In the genomic region with DNA sequence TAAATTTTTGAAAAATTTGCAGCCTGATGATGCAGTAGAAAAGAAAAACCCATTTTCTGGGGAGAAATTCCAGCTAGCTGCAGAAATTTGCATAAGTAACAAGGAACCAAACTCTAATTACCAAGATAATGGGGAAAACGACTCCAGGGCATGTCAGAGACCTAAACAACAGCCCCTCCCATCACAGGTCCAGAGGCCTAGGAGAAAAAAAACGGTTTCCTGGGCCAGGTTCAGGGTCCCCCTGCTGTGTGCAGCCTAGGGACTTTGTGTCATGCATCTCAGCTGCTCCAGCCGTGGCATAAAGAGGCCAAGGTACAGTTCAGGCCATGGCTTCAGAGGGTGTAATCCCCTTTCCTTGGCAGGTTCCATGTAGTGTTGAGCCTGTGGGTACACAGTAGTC, we compare ENCODE assay signal across 27 cellular contexts.
"Had no signal": no experiment of that assay in that cellular context is flagged by ENCODE, and none has a peak within 500 bp of the region (broad histone marks: within the 10 kb centered on the region; RNA-seq: fewer than 3 reads in every experiment).

No MANE protein-coding gene starts in this region.

- H3K4me1 ChIP-seq: adrenal gland, Peyer's patch, SJSA1 had no signal

- H3K9me3 ChIP-seq: adrenal gland, MG63, Peyer's patch, SJSA1 had no signal

- H3K27me3 Mint-ChIP-seq: activated naive CD8-positive, alpha-beta T cell treated with anti-CD3 and anti-CD28 coated beads, Interleukin-2, amount 10 ng/mL, durations not matched to agents 7 days and 5 days; central memory CD8-positive, alpha-beta T cell had no signal

- DNase-seq: activated CD4-positive, alpha-beta T cell treated with anti-CD3 and anti-CD28 coated beads for 48 hours; activated CD4-positive, alpha-beta T cell treated with anti-CD3 and anti-CD28 coated beads, Interleukin-2, amount 50 U/mL, for 4 hours; activated CD4-positive, CD25-positive, alpha-beta regulatory T cell treated with anti-CD3 and anti-CD28 coated beads, Interleukin-2, amount 50 U/mL, for 72 hours; activated CD8-positive, alpha-beta memory T cell treated with anti-CD3 and anti-CD28 coated beads, Interleukin-2, amount 50 U/mL, for 48 hours; activated CD8-positive, alpha-beta T cell treated with anti-CD3 and anti-CD28 coated beads, Interleukin-2, amount 10 ng/mL, durations not matched to agents 7 days and 5 days; activated naive CD4-positive, alpha-beta T cell treated with anti-CD3 and anti-CD28 coated beads, Interleukin-2, amount 50 U/mL, for 16 hours; activated naive CD8-positive, alpha-beta T cell treated with anti-CD3 and anti-CD28 coated beads, Interleukin-2, amount 10 ng/mL, durations not matched to agents 7 days and 5 days; activated T-cell treated with anti-CD3 and anti-CD28 coated beads, Interleukin-2, amount 50 U/mL, for 1 hour; adrenal gland; anterior cingulate cortex; MG63; MV-4-11; NCI-H1105; NCI-H1436; NCI-H1694 treated with DMSO at 0.1 percent for 48 hours; NCI-H2081 treated with DMSO at 0.1 percent for 48 hours; NCI-H2171; NCI-H226; NCI-H510A; NCI-H526 treated with DMSO at 0.1 percent for 48 hours; NCI-H82; Peyer's patch; Right ventricle myocardium superior; SW 1271 had no signal

- H3K27ac Mint-ChIP-seq: activated CD8-positive, alpha-beta T cell treated with anti-CD3 and anti-CD28 coated beads, Interleukin-2, amount 10 ng/mL, durations not matched to agents 7 days and 5 days; activated naive CD8-positive, alpha-beta T cell treated with anti-CD3 and anti-CD28 coated beads, Interleukin-2, amount 10 ng/mL, durations not matched to agents 7 days and 5 days had no signal

- H3K4me3 Mint-ChIP-seq: activated CD8-positive, alpha-beta T cell treated with anti-CD3 and anti-CD28 coated beads, Interleukin-2, amount 10 ng/mL, durations not matched to agents 7 days and 5 days; activated naive CD8-positive, alpha-beta T cell treated with anti-CD3 and anti-CD28 coated beads, Interleukin-2, amount 10 ng/mL, durations not matched to agents 7 days and 5 days; central memory CD8-positive, alpha-beta T cell had no signal

- H3K36me3 ChIP-seq: adrenal gland, MG63, Peyer's patch, SJSA1 had no signal

- H3K36me3 Mint-ChIP-seq: activated naive CD8-positive, alpha-beta T cell treated with anti-CD3 and anti-CD28 coated beads, Interleukin-2, amount 10 ng/mL, durations not matched to agents 7 days and 5 days had no signal

- H3K9me3 Mint-ChIP-seq: activated naive CD8-positive, alpha-beta T cell treated with anti-CD3 and anti-CD28 coated beads, Interleukin-2, amount 10 ng/mL, durations not matched to agents 7 days and 5 days had no signal

- H3K4me1 Mint-ChIP-seq: activated naive CD8-positive, alpha-beta T cell treated with anti-CD3 and anti-CD28 coated beads, Interleukin-2, amount 10 ng/mL, durations not matched to agents 7 days and 5 days; central memory CD8-positive, alpha-beta T cell had no signal

- H3K4me3 ChIP-seq: adrenal gland, MG63, Peyer's patch, SJSA1 had no signal

- H3K27ac ChIP-seq: adrenal gland, Peyer's patch, RWPE1, SJSA1 had no signal

- H3K27me3 ChIP-seq: adrenal gland, MG63, Peyer's patch, SJSA1 had no signal
